Comparison of ENCODE assay signal across 21 cellular contexts in the genomic region with DNA sequence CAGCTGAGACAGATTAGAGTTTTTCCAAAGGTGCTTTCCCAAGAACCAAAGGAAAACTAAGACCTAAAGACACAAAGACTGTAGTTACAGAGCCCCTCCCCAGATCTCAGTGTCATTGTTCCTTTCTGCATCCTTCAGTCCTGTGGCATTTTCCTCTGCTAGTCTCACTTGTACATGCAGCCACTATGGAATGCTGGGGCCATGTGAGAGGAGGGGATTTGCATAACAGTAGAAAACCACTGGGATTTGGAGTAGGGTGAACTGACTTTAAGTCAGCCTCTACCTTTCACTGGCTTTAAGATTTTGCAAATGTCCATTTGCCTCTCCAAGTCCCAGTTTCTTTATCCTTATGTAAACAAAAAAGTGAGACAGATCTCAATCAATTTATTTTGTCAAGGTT.
DNase-seq lines count a peak whose midpoint lies in the region; ATAC-seq and TF ChIP-seq lines count a peak whose summit lies in the region.
"Had no signal": no experiment of that assay in that cellular context is flagged by ENCODE, and none has a peak within 500 bp of the region (broad histone marks: within the 10 kb centered on the region; RNA-seq: fewer than 3 reads in every experiment).

No MANE protein-coding gene starts in this region.

- H3K27me3 ChIP-seq in cardiac muscle cell (no peaks in the 10 kb centered on the region), ectodermal cell (ENCODE audit: control insufficient read depth, insufficient read depth, low read length, poor library complexity, severe bottlenecking) (no peaks in the 10 kb centered on the region), thyroid gland (no peaks in the 10 kb centered on the region)
- H3K27me3 ChIP-seq: heart right ventricle, Peyer's patch, tibial nerve had no signal

- intact Hi-C loops in Right ventricle myocardium inferior (cut with DNase I) (no loop called here), thyroid gland (cut with DNase I) (no loop called here)

- no peak overlapping the region for H3K27ac ChIP-seq in cardiac muscle cell
- peak overlapping the region; percentile 69 for H3K27ac ChIP-seq in ectodermal cell (ENCODE audit: insufficient read depth, low read depth, low read length, poor library complexity, severe bottlenecking)
- H3K27ac ChIP-seq in thyroid gland, result no peak overlapping the region
- H3K27ac ChIP-seq: coronary artery, lower lobe of right lung, Peyer's patch had no signal

- DNase-seq in cardiac muscle cell (ENCODE audit: low read depth in 1 of 2, low spot score in 1 of 2), result peak; percentile 25 to 54
- DNase-seq in Right ventricle myocardium inferior (ENCODE audit: missing footprints), result no peak
- peak; percentile 26 for DNase-seq in left kidney (ENCODE audit: low read depth, low spot score)
- no peak for DNase-seq in NCI-H1930 (lab: John Stamatoyannopoulos, UW)
- no peak for DNase-seq in thyroid gland
- no peak for DNase-seq in stimulated activated CD4-positive, alpha-beta T cell treated with anti-CD3 and anti-CD28 coated beads, Interleukin-4, amount 100 ng/mL, for 24 hours
- DNase-seq in DMS 273 (lab: John Stamatoyannopoulos, UW; ENCODE audit: unreplicated experiment), result no peak
- DNase-seq: activated CD8-positive, alpha-beta memory T cell treated with anti-CD3 and anti-CD28 coated beads for 24 hours; anterior cingulate cortex; DMS79 treated with DMSO at 0.1 percent for 48 hours; heart right ventricle; lower lobe of right lung; MM.1S; NCI-H2029; Peyer's patch; stimulated activated CD4-positive, alpha-beta T cell treated with anti-CD3 and anti-CD28 coated beads, Interleukin-4, amount 100 ng/mL, for 1 hour; SW 1271 had no signal

- no peak for TF ChIP-seq CTCF in cardiac muscle cell (IDR thresholded peaks at IDR 0.05; ENCODE audit: low read depth, low read length)
- TF ChIP-seq CTCF in thyroid gland (IDR thresholded peaks at IDR 0.05), result no peak

- H3K9me3 ChIP-seq in cardiac muscle cell (ENCODE audit: low read depth), result no peaks in the 10 kb centered on the region
- H3K9me3 ChIP-seq in ectodermal cell (ENCODE audit: control insufficient read depth, low read length), result no peaks in the 10 kb centered on the region
- no peaks in the 10 kb centered on the region for H3K9me3 ChIP-seq in thyroid gland
- H3K9me3 ChIP-seq: heart right ventricle, lower lobe of right lung, Peyer's patch, tibial nerve had no signal

- H3K4me1 ChIP-seq in cardiac muscle cell (ENCODE audit: low read depth) (peaks cover 30% of the 10 kb centered on the region), ectodermal cell (ENCODE audit: control insufficient read depth, insufficient read depth, low read length) (peaks cover 28% of the 10 kb centered on the region), thyroid gland (peaks cover 8 to 9% of the 10 kb centered on the region in 2 donors)
- H3K4me1 ChIP-seq: lower lobe of right lung had no signal

- no peak overlapping the region for H3K4me3 ChIP-seq in cardiac muscle cell
- H3K4me3 ChIP-seq in ectodermal cell (ENCODE audit: insufficient read depth, low read depth, low read length), result no peak overlapping the region
- no peak overlapping the region for H3K4me3 ChIP-seq in thyroid gland (replicated peaks in 1 of 3)
- H3K4me3 ChIP-seq: coronary artery, heart right ventricle, lower lobe of right lung, Peyer's patch, tibial nerve had no signal

- H3K36me3 ChIP-seq in cardiac muscle cell (no peaks in the 10 kb centered on the region), ectodermal cell (ENCODE audit: control insufficient read depth, insufficient read depth, low read length) (no peaks in the 10 kb centered on the region), thyroid gland (no peaks in the 10 kb centered on the region)
- H3K36me3 ChIP-seq: heart right ventricle, lower lobe of right lung, Peyer's patch, tibial nerve had no signal

- no peak for TF ChIP-seq POLR2A in thyroid gland (IDR thresholded peaks at IDR 0.05)

- no peak for ATAC-seq in Right ventricle myocardium inferior
- ATAC-seq: heart right ventricle, lower lobe of right lung, sciatic nerve had no signal

Comparison
In these comparisons a context has a peak if more than half of its experiments do, and no peak if none do; other contexts are left out.
1. DNase-seq: peak in cardiac muscle cell (2 of 2) and left kidney (single experiment); none in Right ventricle myocardium inferior (single experiment), NCI-H1930 (0 of 2), thyroid gland (0 of 2), stimulated activated CD4-positive, alpha-beta T cell treated with anti-CD3 and anti-CD28 coated beads, Interleukin-4, amount 100 ng/mL, for 24 hours (single experiment) and DMS 273 (single experiment).